Comparison of ENCODE assay signal across 12 cellular contexts in genomic region chr3:115469649-115470048, GRCh38.
DNase-seq lines count a peak whose midpoint lies in the region; ATAC-seq, FAIRE-seq and TF ChIP-seq lines count a peak whose summit lies in the region.
"Had no signal": no experiment of that assay in that cellular context is flagged by ENCODE, and none has a peak within 500 bp of the region (broad histone marks: within the 10 kb centered on the region; RNA-seq: fewer than 3 reads in every experiment).

No MANE protein-coding gene starts in this region.

- DNase-seq in DMS79 treated with DMSO at 0.1 percent for 48 hours (lab: John Stamatoyannopoulos, UW) (peak; percentile 93), NCI-H1105 (lab: John Stamatoyannopoulos, UW) (peak; percentile 94), foreskin fibroblast (no peak), small intestine (no peak), 8988T (no peak)
- DNase-seq in naive thymus-derived CD4-positive, alpha-beta T cell: no peak
- DNase-seq: activated T-cell treated with anti-CD3 and anti-CD28 coated beads, Interleukin-2, amount 50 U/mL, for 72 hours; immature natural killer cell; PC-9 had no signal

- intact Hi-C loops in naive thymus-derived CD4-positive, alpha-beta T cell (cut with micrococcal nuclease): no loop called here

- no peak overlapping the region for H3K27ac ChIP-seq in small intestine (ENCODE audit: low read depth in 1 of 2, low read length in 1 of 2)
- no peak overlapping the region for H3K27ac ChIP-seq in naive thymus-derived CD4-positive, alpha-beta T cell (ENCODE audit: low read depth, low read length)
- H3K27ac ChIP-seq: C4-2B, PC-9 had no signal

- H3K36me3 ChIP-seq in small intestine (ENCODE audit: control insufficient read depth in 2 of 2, insufficient read depth in 2 of 2, low read length in 2 of 2): no peaks in the 10 kb centered on the region
- no peaks in the 10 kb centered on the region for H3K36me3 ChIP-seq in naive thymus-derived CD4-positive, alpha-beta T cell (ENCODE audit: control insufficient read depth in 2 of 3, insufficient read depth in 3 of 3, low read length in 3 of 3)

- POLR2A ChIA-PET in naive thymus-derived CD4-positive, alpha-beta T cell (lab: Charles Lee): no interaction called here

- WGBS in small intestine, 3 donors: 41 to 79% (median 68%) methylated on average over 3 of the region's 3 CpGs

- CTCF ChIA-PET in naive thymus-derived CD4-positive, alpha-beta T cell (lab: Charles Lee): no interaction called here

- H3K27me3 ChIP-seq in small intestine (ENCODE audit: control insufficient read depth in 2 of 2, insufficient read depth in 2 of 2, low read length in 2 of 2): no peaks in the 10 kb centered on the region
- no peaks in the 10 kb centered on the region for H3K27me3 ChIP-seq in naive thymus-derived CD4-positive, alpha-beta T cell (ENCODE audit: control insufficient read depth in 2 of 2, insufficient read depth in 2 of 2, low read length in 2 of 2)

- no peaks in the 10 kb centered on the region for H3K4me1 ChIP-seq in small intestine (ENCODE audit: control insufficient read depth in 2 of 2, insufficient read depth in 1 of 2, low read depth in 1 of 2, low read length in 1 of 2)
- H3K4me1 ChIP-seq in naive thymus-derived CD4-positive, alpha-beta T cell (ENCODE audit: control insufficient read depth in 2 of 2, insufficient read depth in 2 of 2, low read length in 2 of 2): no peaks in the 10 kb centered on the region

- H3K4me3 ChIP-seq in foreskin fibroblast (ENCODE audit: low read depth in 1 of 2, low read length in 2 of 2) (no peak overlapping the region), small intestine (ENCODE audit: low read depth in 1 of 2, low read length in 2 of 2) (no peak overlapping the region)
- no peak overlapping the region for H3K4me3 ChIP-seq in naive thymus-derived CD4-positive, alpha-beta T cell (ENCODE audit: low read length)
- H3K4me3 ChIP-seq: PC-9 had no signal

- H3K9me3 ChIP-seq in small intestine (ENCODE audit: control insufficient read depth, low read depth): no peaks in the 10 kb centered on the region
- H3K9me3 ChIP-seq in naive thymus-derived CD4-positive, alpha-beta T cell (ENCODE audit: control insufficient read depth in 2 of 3, low read length in 3 of 3): no peaks in the 10 kb centered on the region

- no peak overlapping the region for H3K27ac Mint-ChIP-seq in activated T-helper 17 cell treated with anti-CD3 and anti-CD28 coated beads, Interleukin-2, amount 50 U/mL, for 72 hours
- H3K27ac Mint-ChIP-seq in naive thymus-derived CD4-positive, alpha-beta T cell: no peak overlapping the region
- H3K27ac Mint-ChIP-seq: activated T-cell treated with anti-CD3 and anti-CD28 coated beads, Interleukin-2, amount 50 U/mL, for 72 hours; immature natural killer cell had no signal

- FAIRE-seq in small intestine (lab: Jason Lieb, UNC): no peak

- no peak for TF ChIP-seq CTCF in foreskin fibroblast (IDR thresholded peaks at IDR 0.05; ENCODE audit: low read depth, low read length)

- H3K4me3 Mint-ChIP-seq in activated T-helper 17 cell treated with anti-CD3 and anti-CD28 coated beads, Interleukin-2, amount 50 U/mL, for 72 hours: no peak overlapping the region
- H3K4me3 Mint-ChIP-seq in naive thymus-derived CD4-positive, alpha-beta T cell: no peak overlapping the region
- H3K4me3 Mint-ChIP-seq: activated T-cell treated with anti-CD3 and anti-CD28 coated beads, Interleukin-2, amount 50 U/mL, for 72 hours; immature natural killer cell had no signal

- no peaks in the 10 kb centered on the region for H3K9me3 Mint-ChIP-seq in activated T-helper 17 cell treated with anti-CD3 and anti-CD28 coated beads, Interleukin-2, amount 50 U/mL, for 72 hours
- peaks cover 0 to 4% (median 0%) of the 10 kb centered on the region in 11 donors for H3K9me3 Mint-ChIP-seq in naive thymus-derived CD4-positive, alpha-beta T cell
- H3K9me3 Mint-ChIP-seq: activated T-cell treated with anti-CD3 and anti-CD28 coated beads, Interleukin-2, amount 50 U/mL, for 72 hours had no signal

- ATAC-seq in GM21786 (IDR thresholded peaks at IDR 0.05; ENCODE audit: unreplicated experiment): peak; percentile 71
- peak; percentile 67 for ATAC-seq in activated T-helper 17 cell treated with anti-CD3 and anti-CD28 coated beads, Interleukin-2, amount 50 U/mL, for 72 hours (replicated peaks)
- ATAC-seq in naive thymus-derived CD4-positive, alpha-beta T cell: no peak

- peaks cover 6% of the 10 kb centered on the region for H3K27me3 Mint-ChIP-seq in activated T-helper 17 cell treated with anti-CD3 and anti-CD28 coated beads, Interleukin-2, amount 50 U/mL, for 72 hours
- peaks cover 0 to 13% (median 5%) of the 10 kb centered on the region in 5 donors for H3K27me3 Mint-ChIP-seq in naive thymus-derived CD4-positive, alpha-beta T cell

- no peaks in the 10 kb centered on the region for H3K36me3 Mint-ChIP-seq in activated T-helper 17 cell treated with anti-CD3 and anti-CD28 coated beads, Interleukin-2, amount 50 U/mL, for 72 hours (ENCODE audit: low read depth)
- H3K36me3 Mint-ChIP-seq in naive thymus-derived CD4-positive, alpha-beta T cell: no peaks in the 10 kb centered on the region
- H3K36me3 Mint-ChIP-seq: immature natural killer cell had no signal

- no peaks in the 10 kb centered on the region for H3K4me1 Mint-ChIP-seq in activated T-helper 17 cell treated with anti-CD3 and anti-CD28 coated beads, Interleukin-2, amount 50 U/mL, for 72 hours
- H3K4me1 Mint-ChIP-seq in naive thymus-derived CD4-positive, alpha-beta T cell: no peaks in the 10 kb centered on the region
- H3K4me1 Mint-ChIP-seq: immature natural killer cell had no signal

Comparison
In these comparisons a context has a peak if more than half of its experiments do, and no peak if none do; other contexts are left out.
1. DNase-seq: peak in DMS79 treated with DMSO at 0.1 percent for 48 hours (single experiment) and NCI-H1105 (single experiment); none in foreskin fibroblast (0 of 2), small intestine (single experiment), 8988T (single experiment) and naive thymus-derived CD4-positive, alpha-beta T cell (0 of 9).